ENCODE assay signal across 30 cellular contexts in the genomic region with DNA sequence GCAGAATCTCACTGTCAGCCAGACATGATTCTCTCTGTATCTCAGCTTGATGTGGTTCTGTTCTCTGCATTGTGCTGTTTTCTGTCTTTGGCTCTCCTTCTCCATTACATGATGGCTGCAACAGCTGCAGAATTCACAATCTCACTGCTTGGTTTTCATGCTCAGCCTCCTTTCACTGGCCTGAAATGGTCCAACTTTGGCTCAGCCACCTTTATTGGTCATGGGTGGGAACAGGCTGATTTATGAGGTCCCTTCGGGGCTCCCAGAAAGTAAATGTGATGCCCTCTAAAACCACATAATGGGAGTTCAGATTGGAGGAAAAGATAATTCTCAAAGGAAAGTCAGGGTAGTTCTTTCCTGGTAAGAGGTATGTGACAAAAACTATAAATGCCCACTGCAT.
"Had no signal": no experiment of that assay in that cellular context is flagged by ENCODE, and none has a peak within 500 bp of the region (broad histone marks: within the 10 kb centered on the region; RNA-seq: fewer than 3 reads in every experiment).

No MANE protein-coding gene starts in this region.

- H3K4me3 ChIP-seq: left lung, lower lobe of right lung, mucosa of descending colon, pancreas, prostate gland, spleen, suprapubic skin, thoracic aorta, tibial artery, upper lobe of right lung had no signal

- FAIRE-seq: islet of Langerhans, pancreas, small intestine, urothelium cell line had no signal

- DNase-seq: hypothalamus; immature natural killer cell; kidney; left colon; left lung; lower lobe of right lung; mammary epithelial cell; mesenchymal stem cell; midbrain; mucosa of descending colon; naive thymus-derived CD8-positive, alpha-beta T cell; nucleus accumbens; pancreas; posterior cingulate gyrus; retina; right cardiac atrium; small intestine; spleen; stimulated activated CD4-positive, alpha-beta T cell treated with anti-CD3 and anti-CD28 coated beads, Interleukin-4, amount 100 ng/mL, for 24 hours; stimulated activated naive CD4-positive, alpha-beta T cell; tibial artery; trophoblast cell; upper lobe of right lung had no signal

- H3K9me3 ChIP-seq: left lung, lower lobe of right lung, mucosa of descending colon, pancreas, prostate gland, suprapubic skin, thoracic aorta, upper lobe of right lung had no signal

- H3K27ac ChIP-seq: left lung, lower lobe of right lung, pancreas, prostate gland, spleen, suprapubic skin, thoracic aorta, tibial artery, upper lobe of right lung had no signal

- ATAC-seq: left colon; left lung; lower lobe of right lung; mucosa of descending colon; naive thymus-derived CD8-positive, alpha-beta T cell; pancreas; right cardiac atrium; sciatic nerve; stimulated activated effector memory CD8-positive, alpha-beta T cell treated with anti-CD3 and anti-CD28 coated beads, Interleukin-12 subunit alpha, Interleukin-12 subunit beta, amount 100 ng/mL, for 72 hours; upper lobe of right lung had no signal

- H3K36me3 ChIP-seq: left lung, lower lobe of right lung, pancreas, prostate gland, spleen, suprapubic skin, thoracic aorta, tibial artery, upper lobe of right lung had no signal

- H3K27me3 ChIP-seq: left lung, pancreas, suprapubic skin, tibial artery, upper lobe of right lung had no signal

- H3K4me1 ChIP-seq: left lung, lower lobe of right lung, pancreas, prostate gland, spleen, suprapubic skin, upper lobe of right lung had no signal
